Comparison of ENCODE assay signal across 8 cellular contexts in genomic region chr9:95003694-95004451, GRCh38.
A peak's percentile ranks its signal among the peaks of the same experiment; 100 is the strongest.
DNase-seq lines count a peak whose midpoint lies in the region; ATAC-seq and TF ChIP-seq lines count a peak whose summit lies in the region.

No MANE protein-coding gene starts in this region.

- ATAC-seq in HG02642 (IDR thresholded peaks at IDR 0.05; ENCODE audit: poor library complexity, unreplicated experiment): peak; percentile 31

- H3K4me3 ChIP-seq in lower leg skin (ENCODE audit: low read depth, poor library complexity, severe bottlenecking): peak overlapping the region; percentile 72

- no peak for TF ChIP-seq POLR2A in lower leg skin (IDR thresholded peaks at IDR 0.05)

- peak; percentile 57 for DNase-seq in NCI-H82 (lab: John Stamatoyannopoulos, UW)
- DNase-seq in NCI-H82 treated with DMSO at 0.1 percent for 48 hours (lab: John Stamatoyannopoulos, UW; ENCODE audit: unreplicated experiment): no peak
- peak; percentile 43 for DNase-seq in SHP77 treated with DMSO at 0.1 percent for 48 hours (lab: John Stamatoyannopoulos, UW)
- DNase-seq in dermis blood vessel endothelial cell: peak; percentile 76
- DNase-seq in lower leg skin (ENCODE audit: low spot score in 2 of 2): peak in 1 of 2 donors; percentile 91
- peak; percentile 63 for DNase-seq in superior temporal gyrus (ENCODE audit: extremely low spot score)
- no peak for DNase-seq in NCI-H446 (lab: John Stamatoyannopoulos, UW)

- WGBS in lower leg skin, 2 donors: 7% methylated on average over 21 to 22 of the region's 22 CpGs

- TF ChIP-seq CTCF in lower leg skin (IDR thresholded peaks at IDR 0.05): no peak

- intact Hi-C loops in lower leg skin (cut with DNase I; ENCODE audit: low total_unique reads): loop anchor here (10.0 kb wide), 1 partner anchor 219 kb away; no protein-coding TSS in a partner anchor

Comparison
In these comparisons a context has a peak if more than half of its experiments do, and no peak if none do; other contexts are left out.
1. DNase-seq: peak in NCI-H82 (single experiment), SHP77 treated with DMSO at 0.1 percent for 48 hours (single experiment), dermis blood vessel endothelial cell (single experiment) and superior temporal gyrus (single experiment); none in NCI-H82 treated with DMSO at 0.1 percent for 48 hours (single experiment) and NCI-H446 (0 of 2).